1 cellular context compared by ENCODE assay signal in the genomic region with DNA sequence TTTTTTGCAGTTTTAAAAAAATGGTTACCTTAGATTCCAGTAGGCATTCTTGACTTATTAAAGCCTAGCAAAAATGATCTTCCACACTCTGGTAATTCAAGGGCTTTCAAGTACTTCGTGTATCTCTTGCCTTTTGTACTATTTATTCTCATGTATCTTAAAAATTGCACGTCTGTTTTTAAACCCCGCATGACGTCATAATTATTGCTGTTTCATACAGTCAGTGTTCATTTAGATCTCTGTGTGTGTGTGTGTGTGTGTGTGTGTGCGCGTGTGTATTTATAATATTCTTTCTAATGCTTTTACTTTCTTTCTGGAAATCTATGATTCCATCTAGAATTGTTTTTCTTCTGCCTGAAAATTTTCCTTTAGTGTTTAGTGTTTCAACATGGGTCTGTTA.
TF ChIP-seq lines count a peak whose summit lies in the region.

No MANE protein-coding gene starts in this region.

TF ChIP-seq in GM12878, 131 proteins besides CTCF, POLR2A, EP300 and RAD21 (continued from another document):
- TF ChIP-seq E2F4 (IDR thresholded peaks at IDR 0.05; ENCODE audit: low read depth, low read length) = no peak
- no peak for TF ChIP-seq CHD1 (IDR thresholded peaks at IDR 0.05; ENCODE audit: low read depth, low read length)
- TF ChIP-seq ATF7 (IDR thresholded peaks at IDR 0.05; ENCODE audit: low read depth) = peak; percentile 76
- TF ChIP-seq E2F8 (IDR thresholded peaks at IDR 0.05; ENCODE audit: low read depth, partially characterized antibody) = no peak
